ENCODE assay signal across 1 cellular context in genomic region chr6:2765166-2765895, GRCh38.
TF ChIP-seq lines count a peak whose summit lies in the region.

Gene WRNIP1, plus strand, starts transcription at chr6:2765393. Its CDS starts 230 bp downstream, at chr6:2765623.

TF ChIP-seq in HepG2, 621 proteins besides CTCF, POLR2A, EP300 and RAD21 (continued from another document and continues in another):
- no peak for TF ChIP-seq CEBPZ (IDR thresholded peaks at IDR 0.05; ENCODE audit: low read length)
- TF ChIP-seq NR2C2 (CRISPR knock-in tag; IDR thresholded peaks at IDR 0.05; ENCODE audit: borderline replicate concordance) = peak; percentile 87
- peak; percentile 41; the same call in 1 of the 2 replicates for TF ChIP-seq POLR2AphosphoS5 (IDR thresholded peaks at IDR 0.05; ENCODE audit: low read depth, low read length)
- peak; percentile 93 for TF ChIP-seq HNRNPK (IDR thresholded peaks at IDR 0.05; ENCODE audit: low read depth, low read length, poor library complexity, severe bottlenecking)
- peak; percentile 77 for TF ChIP-seq IRF9 (CRISPR knock-in tag; IDR thresholded peaks at IDR 0.05; ENCODE audit: borderline replicate concordance)
- TF ChIP-seq KLF12 (CRISPR knock-in tag; IDR thresholded peaks at IDR 0.05; ENCODE audit: borderline replicate concordance) = peak; percentile 89; the same call in 1 of the 2 replicates
- TF ChIP-seq PHF20 (CRISPR knock-in tag; IDR thresholded peaks at IDR 0.05) = peak; percentile 68
- peak; percentile 53; the same call in 1 of the 2 replicates for TF ChIP-seq GFI1 (CRISPR knock-in tag; IDR thresholded peaks at IDR 0.05; ENCODE audit: borderline replicate concordance)
- peak; percentile 67; the same call in 1 of the 2 replicates for TF ChIP-seq YEATS2 (CRISPR knock-in tag; IDR thresholded peaks at IDR 0.05; ENCODE audit: borderline replicate concordance)
- TF ChIP-seq FOXA3 (CRISPR knock-in tag; IDR thresholded peaks at IDR 0.05) = peak; percentile 41
- TF ChIP-seq ZNF720 (CRISPR knock-in tag; IDR thresholded peaks at IDR 0.05) = no peak
- TF ChIP-seq IKZF5 (CRISPR knock-in tag; IDR thresholded peaks at IDR 0.05) = peak; percentile 76
- no peak for TF ChIP-seq ZNF33A (CRISPR knock-in tag; IDR thresholded peaks at IDR 0.05; ENCODE audit: borderline replicate concordance)
- TF ChIP-seq RCOR2 (CRISPR knock-in tag; IDR thresholded peaks at IDR 0.05) = no peak
- TF ChIP-seq ZNF766 (CRISPR knock-in tag; IDR thresholded peaks at IDR 0.05; ENCODE audit: borderline replicate concordance) = peak; percentile 95
- no peak; the same call in 1 of the 2 replicates for TF ChIP-seq ZNF180 (CRISPR knock-in tag; IDR thresholded peaks at IDR 0.05; ENCODE audit: borderline replicate concordance, low read depth)
- peak; percentile 93 for TF ChIP-seq ZMAT3 (CRISPR knock-in tag; conservative IDR thresholded peaks at IDR 0.05)
- TF ChIP-seq DDIT3 (CRISPR knock-in tag; IDR thresholded peaks at IDR 0.05) = no peak
- TF ChIP-seq HMGXB4 (CRISPR knock-in tag; IDR thresholded peaks at IDR 0.05; ENCODE audit: borderline replicate concordance in 1 of 2, low read depth in 1 of 2) = peak; percentile 96 to 97
- 0 out of 2 replicates have a peak, but pooled peaks have one; percentile 46 for TF ChIP-seq CHCHD3 (CRISPR knock-in tag; IDR thresholded peaks at IDR 0.05)
- peak; percentile 87; the same call in 1 of the 2 replicates for TF ChIP-seq ZSCAN5A (CRISPR knock-in tag; IDR thresholded peaks at IDR 0.05; ENCODE audit: borderline replicate concordance)
- no peak for TF ChIP-seq GABPA (IDR thresholded peaks at IDR 0.05; ENCODE audit: low read depth, low read length)
- TF ChIP-seq GABPA (CRISPR knock-in tag; IDR thresholded peaks at IDR 0.05; ENCODE audit: low read depth) = peak; percentile 85
- peak; percentile 82 for TF ChIP-seq AKAP8 (CRISPR knock-in tag; IDR thresholded peaks at IDR 0.05)
- TF ChIP-seq ZNF788 (CRISPR knock-in tag; IDR thresholded peaks at IDR 0.05; ENCODE audit: borderline replicate concordance) = peak; percentile 94
- TF ChIP-seq ZMYM2 (CRISPR knock-in tag; IDR thresholded peaks at IDR 0.05) = no peak; the same call in 1 of the 2 replicates
- TF ChIP-seq TAF15 (IDR thresholded peaks at IDR 0.05; ENCODE audit: low read depth, low read length, poor library complexity, severe bottlenecking) = no peak
- peak; percentile 87 for TF ChIP-seq KMT2A (CRISPR knock-in tag; IDR thresholded peaks at IDR 0.05)
- peak; percentile 90 for TF ChIP-seq SAP130 (CRISPR knock-in tag; IDR thresholded peaks at IDR 0.05; ENCODE audit: low read depth)
- no peak for TF ChIP-seq ZNF703 (CRISPR knock-in tag; IDR thresholded peaks at IDR 0.05; ENCODE audit: borderline replicate concordance)
- TF ChIP-seq TARDBP (CRISPR knock-in tag; IDR thresholded peaks at IDR 0.05) = peak; percentile 94
- TF ChIP-seq RXRA (CRISPR knock-in tag; IDR thresholded peaks at IDR 0.05) = no peak
- TF ChIP-seq DR1 (CRISPR knock-in tag; IDR thresholded peaks at IDR 0.05) = peak; percentile 50; the same call in 1 of the 2 replicates
- TF ChIP-seq SMARCE1 (IDR thresholded peaks at IDR 0.05; ENCODE audit: borderline replicate concordance) = no peak
- no peak for TF ChIP-seq ZNF850 (CRISPR knock-in tag; conservative IDR thresholded peaks at IDR 0.05)
- TF ChIP-seq SNAPC5 (CRISPR knock-in tag; IDR thresholded peaks at IDR 0.05; ENCODE audit: borderline replicate concordance) = peak; percentile 96
- peak; percentile 32; the same call in 1 of the 2 replicates for TF ChIP-seq POGZ (CRISPR knock-in tag; IDR thresholded peaks at IDR 0.05)
- peak; percentile 85 for TF ChIP-seq MTA1 (CRISPR knock-in tag; IDR thresholded peaks at IDR 0.05; ENCODE audit: borderline replicate concordance)
- TF ChIP-seq TEAD2 (CRISPR knock-in tag; IDR thresholded peaks at IDR 0.05) = peak; percentile 84; the same call in 1 of the 2 replicates
- no peak; the same call in 1 of the 2 replicates for TF ChIP-seq ZKSCAN1 (IDR thresholded peaks at IDR 0.05; ENCODE audit: low read length)
- TF ChIP-seq DMAP1 (CRISPR knock-in tag; IDR thresholded peaks at IDR 0.05) = peak; percentile 15; the same call in 1 of the 2 replicates
- TF ChIP-seq SOX6 (IDR thresholded peaks at IDR 0.05) = no peak
- peak; percentile 42; the same call in 1 of the 2 replicates for TF ChIP-seq SOX6 (CRISPR knock-in tag; IDR thresholded peaks at IDR 0.05)
- TF ChIP-seq SIX4 (CRISPR knock-in tag; IDR thresholded peaks at IDR 0.05) = 0 out of 2 replicates have a peak, but pooled peaks have one; percentile 11
- TF ChIP-seq FOXM1 (CRISPR knock-in tag; IDR thresholded peaks at IDR 0.05) = 0 out of 2 replicates have a peak, but pooled peaks have one; percentile 59
- TF ChIP-seq ZSCAN30 (CRISPR knock-in tag; IDR thresholded peaks at IDR 0.05) = no peak
- TF ChIP-seq ZBTB2 (CRISPR knock-in tag; IDR thresholded peaks at IDR 0.05; ENCODE audit: low read depth) = peak; percentile 78
- no peak; the same call in 1 of the 2 replicates for TF ChIP-seq SOX5 (CRISPR knock-in tag; IDR thresholded peaks at IDR 0.05; ENCODE audit: borderline replicate concordance)
- TF ChIP-seq ZNF605 (CRISPR knock-in tag; IDR thresholded peaks at IDR 0.05) = no peak
- TF ChIP-seq DMTF1 (CRISPR knock-in tag; IDR thresholded peaks at IDR 0.05) = no peak
- TF ChIP-seq ZKSCAN8 (CRISPR knock-in tag; IDR thresholded peaks at IDR 0.05; ENCODE audit: borderline replicate concordance) = no peak
- peak; percentile 56; the same call in 1 of the 2 replicates for TF ChIP-seq ZNF431 (CRISPR knock-in tag; IDR thresholded peaks at IDR 0.05; ENCODE audit: borderline replicate concordance, low read depth)
- TF ChIP-seq LRRFIP1 (CRISPR knock-in tag; conservative IDR thresholded peaks at IDR 0.05) = no peak
